In the genomic region with DNA sequence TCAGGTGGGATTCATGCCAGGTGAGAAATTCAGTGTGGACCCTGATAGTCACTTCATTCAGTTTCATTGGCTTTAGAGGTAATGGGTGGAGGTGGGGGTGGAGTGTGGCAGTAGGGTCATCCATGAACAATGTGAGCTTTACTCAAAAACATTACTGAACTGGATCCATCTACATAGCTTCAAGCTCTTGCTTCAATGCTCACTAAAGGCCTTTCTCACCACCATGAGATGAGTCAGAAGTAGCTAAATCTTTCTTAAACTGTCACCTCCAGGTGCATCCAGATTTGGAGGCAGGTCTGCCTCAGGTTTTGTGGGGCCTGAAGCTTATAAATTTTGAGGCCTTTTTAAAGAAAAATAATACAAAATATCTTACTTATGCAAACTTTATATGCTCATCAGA, we compare ENCODE assay signal across 32 cellular contexts.
DNase-seq lines count a peak whose midpoint lies in the region; ATAC-seq and TF ChIP-seq lines count a peak whose summit lies in the region.
"Had no signal": no experiment of that assay in that cellular context is flagged by ENCODE, and none has a peak within 500 bp of the region (broad histone marks: within the 10 kb centered on the region; RNA-seq: fewer than 3 reads in every experiment).

No MANE protein-coding gene starts in this region.

- H3K9me3 ChIP-seq in ascending aorta (no peaks in the 10 kb centered on the region), upper lobe of left lung (no peaks in the 10 kb centered on the region)
- H3K9me3 ChIP-seq: Caco-2, prostate gland, sigmoid colon had no signal

- no peak overlapping the region for H3K27ac Mint-ChIP-seq in natural killer cell treated with Interleukin-12 subunit alpha and Interleukin-12 subunit beta and Interleukin-15 and Interleukin-18, amount 100 ng/mL, for 72 hours
- H3K27ac Mint-ChIP-seq: activated CD4-positive, alpha-beta T cell treated with anti-CD3 and anti-CD28 coated beads, Interleukin-2, amount 10 ng/mL, durations not matched to agents 7 days and 5 days; activated naive CD8-positive, alpha-beta T cell treated with anti-CD3 and anti-CD28 coated beads for 36 hours; activated T-cell treated with anti-CD3 and anti-CD28 coated beads, Interleukin-2, amount 50 U/mL, for 24 hours; CD14-positive monocyte; IgD-negative memory B cell; mesothelial cell of epicardium; stimulated activated effector memory CD8-positive, alpha-beta T cell treated with anti-CD3 and anti-CD28 coated beads, Interleukin-12 subunit alpha, Interleukin-12 subunit beta, amount 100 ng/mL, for 72 hours; T-cell; type B pancreatic cell had no signal

- no peak overlapping the region for H3K4me3 ChIP-seq in GM12865 (ENCODE audit: low read depth, low read length)
- no peak overlapping the region for H3K4me3 ChIP-seq in ascending aorta
- no peak overlapping the region for H3K4me3 ChIP-seq in upper lobe of left lung
- H3K4me3 ChIP-seq: coronary artery, prostate gland, sigmoid colon had no signal

- H3K4me1 Mint-ChIP-seq in natural killer cell treated with Interleukin-12 subunit alpha and Interleukin-12 subunit beta and Interleukin-15 and Interleukin-18, amount 100 ng/mL, for 72 hours (ENCODE audit: low read depth in 2 of 2), result no peaks in the 10 kb centered on the region
- H3K4me1 Mint-ChIP-seq: activated CD4-positive, alpha-beta T cell treated with anti-CD3 and anti-CD28 coated beads, Interleukin-2, amount 10 ng/mL, durations not matched to agents 7 days and 5 days; activated naive CD8-positive, alpha-beta T cell treated with anti-CD3 and anti-CD28 coated beads for 36 hours; mesothelial cell of epicardium; stimulated activated effector memory CD8-positive, alpha-beta T cell treated with anti-CD3 and anti-CD28 coated beads, Interleukin-12 subunit alpha, Interleukin-12 subunit beta, amount 100 ng/mL, for 72 hours had no signal

- DNase-seq in GM12865 (ENCODE audit: low read depth), result peak; percentile 26
- DNase-seq in ascending aorta (ENCODE audit: low spot score in 2 of 2), result no peak
- DNase-seq in renal cortical epithelial cell (ENCODE audit: low read depth), result peak; percentile 89
- no peak for DNase-seq in occipital lobe (lab: John Stamatoyannopoulos, UW)
- DNase-seq in NCI-H446 treated with DMSO at 0.1 percent for 48 hours (lab: John Stamatoyannopoulos, UW), result no peak
- DNase-seq in natural killer cell treated with Interleukin-12 subunit alpha and Interleukin-12 subunit beta and Interleukin-15 and Interleukin-18, amount 100 ng/mL, for 72 hours (ENCODE audit: low spot score), result no peak
- no peak for DNase-seq in upper lobe of left lung
- DNase-seq: activated CD4-positive, alpha-beta T cell treated with anti-CD3 and anti-CD28 coated beads, Interleukin-2, amount 10 ng/mL, durations not matched to agents 7 days and 5 days; activated gamma-delta T cell; activated naive CD8-positive, alpha-beta T cell treated with anti-CD3 and anti-CD28 coated beads for 36 hours; activated T-cell treated with anti-CD3 and anti-CD28 coated beads, Interleukin-2, amount 50 U/mL, for 24 hours; Caco-2; effector CD8-positive, alpha-beta T cell; GF-D8; islet precursor cell; naive B cell; NCI-H2107; NCI-H345; sigmoid colon; stimulated activated CD4-positive, alpha-beta T cell treated with anti-CD3 and anti-CD28 coated beads, Interleukin-15, amount 100 ng/mL, for 24 hours; substantia nigra; T-cell had no signal

- TF ChIP-seq POLR2A in upper lobe of left lung (IDR thresholded peaks at IDR 0.05), result no peak

- H3K27me3 ChIP-seq in ascending aorta (no peaks in the 10 kb centered on the region), upper lobe of left lung (no peaks in the 10 kb centered on the region)
- H3K27me3 ChIP-seq: sigmoid colon had no signal

- H3K4me1 ChIP-seq in ascending aorta (peaks cover 0 to 3% of the 10 kb centered on the region in 2 donors), upper lobe of left lung (no peaks in the 10 kb centered on the region)
- H3K4me1 ChIP-seq: Caco-2, prostate gland, sigmoid colon had no signal

- TF ChIP-seq EP300 in upper lobe of left lung (IDR thresholded peaks at IDR 0.05), result no peak

- no peaks in the 10 kb centered on the region for H3K27me3 Mint-ChIP-seq in natural killer cell treated with Interleukin-12 subunit alpha and Interleukin-12 subunit beta and Interleukin-15 and Interleukin-18, amount 100 ng/mL, for 72 hours
- H3K27me3 Mint-ChIP-seq: activated CD4-positive, alpha-beta T cell treated with anti-CD3 and anti-CD28 coated beads, Interleukin-2, amount 10 ng/mL, durations not matched to agents 7 days and 5 days; activated naive CD8-positive, alpha-beta T cell treated with anti-CD3 and anti-CD28 coated beads for 36 hours; activated T-cell treated with anti-CD3 and anti-CD28 coated beads, Interleukin-2, amount 50 U/mL, for 24 hours; IgD-negative memory B cell; naive B cell; T-cell; type B pancreatic cell had no signal

- H3K36me3 ChIP-seq in ascending aorta, result no peaks in the 10 kb centered on the region
- H3K36me3 ChIP-seq in upper lobe of left lung, result no peaks in the 10 kb centered on the region
- H3K36me3 ChIP-seq: prostate gland, sigmoid colon had no signal

- intact Hi-C loops in ascending aorta (cut with DNase I), result no loop called here

- ATAC-seq in HG02610 (IDR thresholded peaks at IDR 0.05; ENCODE audit: unreplicated experiment) (peak; percentile 73), upper lobe of left lung (ENCODE audit: low FRiP score in 2 of 2) (no peak)
- no peak for ATAC-seq in natural killer cell treated with Interleukin-12 subunit alpha and Interleukin-12 subunit beta and Interleukin-15 and Interleukin-18, amount 100 ng/mL, for 72 hours
- ATAC-seq: HCT116; stimulated activated effector memory CD8-positive, alpha-beta T cell treated with anti-CD3 and anti-CD28 coated beads, Interleukin-12 subunit alpha, Interleukin-12 subunit beta, amount 100 ng/mL, for 72 hours; T-cell had no signal

- H3K27ac ChIP-seq in ascending aorta (peak overlapping the region; percentile 44 to 63), upper lobe of left lung (no peak overlapping the region)
- H3K27ac ChIP-seq: coronary artery, epithelial cell of prostate, prostate gland, sigmoid colon had no signal

- TF ChIP-seq CTCF in GM12865 (IDR thresholded peaks at IDR 0.05; ENCODE audit: insufficient read depth, low read depth, low read length, missing control alignments) (no peak), ascending aorta (IDR thresholded peaks at IDR 0.05) (no peak), upper lobe of left lung (IDR thresholded peaks at IDR 0.05) (no peak)

- H3K36me3 Mint-ChIP-seq in natural killer cell treated with Interleukin-12 subunit alpha and Interleukin-12 subunit beta and Interleukin-15 and Interleukin-18, amount 100 ng/mL, for 72 hours, result no peaks in the 10 kb centered on the region
- H3K36me3 Mint-ChIP-seq: activated naive CD8-positive, alpha-beta T cell treated with anti-CD3 and anti-CD28 coated beads for 36 hours; mesothelial cell of epicardium; stimulated activated effector memory CD8-positive, alpha-beta T cell treated with anti-CD3 and anti-CD28 coated beads, Interleukin-12 subunit alpha, Interleukin-12 subunit beta, amount 100 ng/mL, for 72 hours; type B pancreatic cell had no signal

- no peaks in the 10 kb centered on the region for H3K9me3 Mint-ChIP-seq in natural killer cell treated with Interleukin-12 subunit alpha and Interleukin-12 subunit beta and Interleukin-15 and Interleukin-18, amount 100 ng/mL, for 72 hours
- H3K9me3 Mint-ChIP-seq: activated naive CD8-positive, alpha-beta T cell treated with anti-CD3 and anti-CD28 coated beads for 36 hours; activated T-cell treated with anti-CD3 and anti-CD28 coated beads, Interleukin-2, amount 50 U/mL, for 24 hours; mesothelial cell of epicardium; stimulated activated effector memory CD8-positive, alpha-beta T cell treated with anti-CD3 and anti-CD28 coated beads, Interleukin-12 subunit alpha, Interleukin-12 subunit beta, amount 100 ng/mL, for 72 hours; T-cell; type B pancreatic cell had no signal

- no peak overlapping the region for H3K4me3 Mint-ChIP-seq in natural killer cell treated with Interleukin-12 subunit alpha and Interleukin-12 subunit beta and Interleukin-15 and Interleukin-18, amount 100 ng/mL, for 72 hours
- H3K4me3 Mint-ChIP-seq: activated CD4-positive, alpha-beta T cell treated with anti-CD3 and anti-CD28 coated beads, Interleukin-2, amount 10 ng/mL, durations not matched to agents 7 days and 5 days; activated naive CD8-positive, alpha-beta T cell treated with anti-CD3 and anti-CD28 coated beads for 36 hours; activated T-cell treated with anti-CD3 and anti-CD28 coated beads, Interleukin-2, amount 50 U/mL, for 24 hours; CD14-positive monocyte; IgD-negative memory B cell; mesothelial cell of epicardium; stimulated activated effector memory CD8-positive, alpha-beta T cell treated with anti-CD3 and anti-CD28 coated beads, Interleukin-12 subunit alpha, Interleukin-12 subunit beta, amount 100 ng/mL, for 72 hours; T-cell; type B pancreatic cell had no signal

Comparison
In these comparisons a context has a peak if more than half of its experiments do, and no peak if none do; other contexts are left out.
1. DNase-seq: peak in GM12865 (single experiment) and renal cortical epithelial cell (single experiment); none in ascending aorta (0 of 2), occipital lobe (single experiment), NCI-H446 treated with DMSO at 0.1 percent for 48 hours (single experiment), natural killer cell treated with Interleukin-12 subunit alpha and Interleukin-12 subunit beta and Interleukin-15 and Interleukin-18, amount 100 ng/mL, for 72 hours (single experiment) and upper lobe of left lung (0 of 2).
2. H3K27ac ChIP-seq: peak in ascending aorta (2 of 2); none in upper lobe of left lung (0 of 4).